Comparison of ENCODE assay signal across 8 cellular contexts in the genomic region with DNA sequence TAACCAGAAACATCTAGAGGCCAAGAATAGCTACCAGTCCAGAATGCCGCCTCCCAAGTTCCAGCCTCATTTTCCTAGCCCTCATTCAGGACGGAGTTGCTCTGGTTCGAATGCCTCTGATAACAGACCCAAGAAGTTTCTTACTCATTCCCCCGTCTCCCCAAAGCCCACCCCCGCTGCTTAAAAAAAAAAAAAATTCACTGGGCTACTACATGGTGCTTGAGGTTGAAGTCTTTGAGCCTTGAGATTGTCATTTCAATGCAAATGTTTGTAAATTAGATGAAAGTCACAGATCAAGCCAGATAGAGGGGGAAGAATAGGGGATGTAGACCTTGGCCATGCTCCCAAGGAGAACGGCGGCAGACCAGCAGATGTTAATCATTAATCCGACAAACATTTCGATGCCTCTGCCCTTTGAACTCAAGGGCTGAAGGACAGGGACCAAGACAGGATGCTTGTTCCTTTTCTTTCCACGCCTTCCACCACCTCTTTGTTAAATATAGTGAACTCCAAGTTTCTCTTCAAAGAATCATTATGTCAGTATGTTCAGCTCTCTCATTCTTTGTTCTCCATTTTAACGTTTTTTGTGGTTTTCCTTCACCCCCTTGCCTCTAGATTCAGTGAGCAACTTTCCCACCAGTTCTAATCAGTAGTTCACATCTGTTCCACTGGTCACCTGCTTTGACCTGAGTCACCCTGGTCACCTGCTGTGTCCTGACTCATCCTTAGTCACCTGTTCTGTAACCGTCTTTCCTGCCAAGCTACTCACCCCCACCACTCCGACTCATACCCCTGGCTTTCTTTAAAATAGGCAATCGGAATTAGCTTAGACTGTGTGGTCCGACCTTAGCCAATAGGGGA.
DNase-seq lines count a peak whose midpoint lies in the region; ATAC-seq, FAIRE-seq and TF ChIP-seq lines count a peak whose summit lies in the region.

No MANE protein-coding gene starts in this region.

- H3K9ac ChIP-seq in kidney (ENCODE audit: low read length in 2 of 2) = no peak overlapping the region

- FAIRE-seq in kidney (lab: Jason Lieb, UNC) = no peak
- no peak for FAIRE-seq in GM12892 (lab: Jason Lieb, UNC)

- no peak for TF ChIP-seq POLR2A in GM12892 (IDR thresholded peaks at IDR 0.05; ENCODE audit: low read depth, low read length)

- H3K9me3 ChIP-seq in kidney (ENCODE audit: control insufficient read depth in 1 of 2, low read length in 2 of 2) = no peaks in the 10 kb centered on the region

- TF ChIP-seq CTCF in kidney (IDR thresholded peaks at IDR 0.05; ENCODE audit: borderline replicate concordance, extremely low read depth, insufficient read depth) = no peak

- peaks cover 2 to 26% of the 10 kb centered on the region in 2 donors for H3K4me1 ChIP-seq in kidney (ENCODE audit: control insufficient read depth in 1 of 2, insufficient read depth in 1 of 2, low read depth in 1 of 2, low read length in 2 of 2)

- ATAC-seq in GM19023 (IDR thresholded peaks at IDR 0.05; ENCODE audit: unreplicated experiment) (peak; percentile 57), HG03520 (IDR thresholded peaks at IDR 0.05; ENCODE audit: unreplicated experiment) (peak; percentile 67)

- intact Hi-C loops in kidney (cut with DNase I) = no loop called here

- peak; percentile 54 to 70 for DNase-seq in activated CD4-positive, alpha-beta T cell treated with anti-CD3 and anti-CD28 coated beads, Interleukin-2, amount 50 U/mL, for 48 hours
- DNase-seq in kidney (no peak), amniotic stem cell (lab: John Stamatoyannopoulos, UW) (no peak), NCI-H2081 (lab: John Stamatoyannopoulos, UW) (no peak), GM12892 (ENCODE audit: insufficient read length) (no peak), COR-L47 (lab: John Stamatoyannopoulos, UW) (no peak)

- peak overlapping the region; percentile 79 to 84 for H3K27ac ChIP-seq in kidney (ENCODE audit: low read depth in 2 of 2, low read length in 2 of 2)

- no peaks in the 10 kb centered on the region for H3K36me3 ChIP-seq in kidney (ENCODE audit: control insufficient read depth in 1 of 2, insufficient read depth in 2 of 2, low read length in 2 of 2)

- no peak overlapping the region for H3K4me3 ChIP-seq in kidney (ENCODE audit: low read length in 2 of 2)

Comparison
In these comparisons a context has a peak if more than half of its experiments do, and no peak if none do; other contexts are left out.
1. DNase-seq: peak in activated CD4-positive, alpha-beta T cell treated with anti-CD3 and anti-CD28 coated beads, Interleukin-2, amount 50 U/mL, for 48 hours (2 of 2); none in kidney (single experiment), amniotic stem cell (single experiment), NCI-H2081 (0 of 2), GM12892 (single experiment) and COR-L47 (single experiment).